Comparison of ENCODE assay signal across 8 cellular contexts in genomic region chr4:2412534-2412884, GRCh38. TPM values are rescaled to one million over a fixed set of nuclear protein-coding genes. Genes with fewer than 3 reads are reported as not detected.
A peak's percentile ranks its signal among the peaks of the same experiment; 100 is the strongest.
DNase-seq lines count a peak whose midpoint lies in the region; ATAC-seq and TF ChIP-seq lines count a peak whose summit lies in the region.

No MANE protein-coding gene starts in this region.

- H3K4me3 ChIP-seq in HUES48 (ENCODE audit: low read depth, low read length) (peak overlapping the region; percentile 46), kidney epithelial cell (ENCODE audit: low read depth, low read length) (peak overlapping the region; percentile 15)

- H3K36me3 ChIP-seq in HUES48 (ENCODE audit: control insufficient read depth, insufficient read depth, low read length) (no peaks in the 10 kb centered on the region), kidney epithelial cell (ENCODE audit: control insufficient read depth, insufficient read depth, low read length) (no peaks in the 10 kb centered on the region)

- peak; percentile 31 for ATAC-seq in GM19455 (IDR thresholded peaks at IDR 0.05; ENCODE audit: unreplicated experiment)

- H3K27me3 ChIP-seq in HUES48 (ENCODE audit: control insufficient read depth, insufficient read depth, low read length) (peaks cover 45% of the 10 kb centered on the region), kidney epithelial cell (ENCODE audit: control insufficient read depth, insufficient read depth, low read length) (peaks cover 16% of the 10 kb centered on the region)

- H3K9me3 ChIP-seq in HUES48 (ENCODE audit: control insufficient read depth, insufficient read depth, low read length), result no peaks in the 10 kb centered on the region

- no peak for TF ChIP-seq CTCF in C4-2B (conservative IDR thresholded peaks at IDR 0.05)
- TF ChIP-seq CTCF in kidney epithelial cell (IDR thresholded peaks at IDR 0.05; ENCODE audit: insufficient read depth, low read length, poor library complexity, severe bottlenecking), result no peak

- DNase-seq in activated effector memory CD4-positive, alpha-beta T cell treated with anti-CD3 and anti-CD28 coated beads, Interleukin-2, amount 50 U/mL, for 16 hours, result peak; percentile 84
- DNase-seq in kidney epithelial cell (ENCODE audit: low read depth) (no peak), hepatic stellate cell (ENCODE audit: low spot score) (no peak), DMS 273 (lab: John Stamatoyannopoulos, UW; ENCODE audit: unreplicated experiment) (no peak)
- peak; percentile 55 to 57 for DNase-seq in stimulated activated CD8-positive, alpha-beta memory T cell treated with anti-CD3 and anti-CD28 coated beads, Interleukin-7, amount 100 ng/mL, for 4 hours (ENCODE audit: low read depth in 2 of 2)

- H3K4me1 ChIP-seq in HUES48 (ENCODE audit: control insufficient read depth, insufficient read depth, low read length), result peaks cover 27% of the 10 kb centered on the region

- H3K9ac ChIP-seq in HUES48 (ENCODE audit: low read depth, low read length), result peak overlapping the region; percentile 13; the same call in 1 of the 2 replicates

- H3K27ac ChIP-seq in C4-2B (peak overlapping the region; percentile 31), HUES48 (ENCODE audit: low read depth, low read length) (peak overlapping the region; percentile 62)

RNA-seq across cellular contexts. Expression of gene ZFYVE28, which starts 5.9 kb away (rescaled TPM):
- 2.0 and 5.7 TPM in 2 replicates for total RNA-seq in kidney epithelial cell

RNA-seq across cellular contexts. Expression of gene CFAP99, which starts 6.2 kb away (rescaled TPM):
- total RNA-seq in kidney epithelial cell, result not detected in 2 replicates

RNA-seq across cellular contexts. Expression of gene RNF4, which starts 56.4 kb away (rescaled TPM):
- total RNA-seq in kidney epithelial cell, result 83.9 and 88.7 TPM in 2 replicates

Comparison
In these comparisons a context has a peak if more than half of its experiments do, and no peak if none do; other contexts are left out.
1. DNase-seq: peak in activated effector memory CD4-positive, alpha-beta T cell treated with anti-CD3 and anti-CD28 coated beads, Interleukin-2, amount 50 U/mL, for 16 hours (single experiment) and stimulated activated CD8-positive, alpha-beta memory T cell treated with anti-CD3 and anti-CD28 coated beads, Interleukin-7, amount 100 ng/mL, for 4 hours (2 of 2); none in kidney epithelial cell (single experiment), hepatic stellate cell (single experiment) and DMS 273 (single experiment).